ENCODE assay signal across 16 cellular contexts in the genomic region with DNA sequence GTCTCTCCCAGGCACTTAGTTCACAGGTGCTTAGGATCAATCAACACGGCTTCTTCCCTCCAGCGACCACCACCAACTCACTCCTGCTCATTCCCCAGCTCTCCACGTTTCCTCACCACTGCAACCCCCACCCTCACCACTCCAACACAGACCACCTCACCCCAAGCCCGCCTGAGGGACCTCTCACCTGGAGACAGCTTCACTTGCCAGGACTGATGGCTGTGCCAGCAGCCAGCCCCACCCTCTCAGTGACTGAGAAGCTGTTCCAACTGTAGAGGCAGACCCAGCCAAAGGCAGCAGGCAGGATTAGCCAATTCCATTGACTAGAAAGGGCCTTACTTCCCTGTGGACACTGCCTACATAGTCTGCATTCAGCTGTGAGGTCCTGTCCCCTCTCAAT. TPM values are rescaled to one million over a fixed set of nuclear protein-coding genes. Genes with fewer than 3 reads are reported as not detected.
DNase-seq lines count a peak whose midpoint lies in the region; ATAC-seq and TF ChIP-seq lines count a peak whose summit lies in the region.
"Had no signal": no experiment of that assay in that cellular context is flagged by ENCODE, and none has a peak within 500 bp of the region (broad histone marks: within the 10 kb centered on the region; RNA-seq: fewer than 3 reads in every experiment).

No MANE protein-coding gene starts in this region.

- no peak for TF ChIP-seq POLR2A in transverse colon (IDR thresholded peaks at IDR 0.05)

- CTCF ChIA-PET in activated naive CD4-positive, alpha-beta T cell treated with anti-CD3 and anti-CD28 coated beads, Interleukin-2, amount 10 ng/mL, durations not matched to agents 7 days and 5 days (lab: Charles Lee): no interaction called here
- CTCF ChIA-PET in activated B cell treated with CpG ODN at 0.5 μM for 24 hours (lab: Charles Lee): no interaction called here

- POLR2A ChIA-PET in activated B cell treated with CpG ODN at 0.5 μM for 24 hours (lab: Charles Lee): no interaction called here

- peaks cover 83% of the 10 kb centered on the region for H3K4me1 Mint-ChIP-seq in activated naive CD4-positive, alpha-beta T cell treated with anti-CD3 and anti-CD28 coated beads, Interleukin-2, amount 10 ng/mL, durations not matched to agents 7 days and 5 days
- H3K4me1 Mint-ChIP-seq in activated B cell treated with CpG ODN at 0.5 μM for 24 hours: peaks cover 72% of the 10 kb centered on the region
- peaks cover 68% of the 10 kb centered on the region for H3K4me1 Mint-ChIP-seq in activated T-cell treated with anti-CD3 and anti-CD28 coated beads, Interleukin-2, amount 50 U/mL, for 72 hours (ENCODE audit: low read depth)

- H3K4me3 ChIP-seq in transverse colon: no peak overlapping the region
- H3K4me3 ChIP-seq: lung, right lobe of liver had no signal

- H3K27ac Mint-ChIP-seq in activated naive CD4-positive, alpha-beta T cell treated with anti-CD3 and anti-CD28 coated beads, Interleukin-2, amount 10 ng/mL, durations not matched to agents 7 days and 5 days: no peak overlapping the region
- H3K27ac Mint-ChIP-seq in activated B cell treated with CpG ODN at 0.5 μM for 24 hours: peak overlapping the region; percentile 67
- no peak overlapping the region for H3K27ac Mint-ChIP-seq in activated T-cell treated with anti-CD3 and anti-CD28 coated beads, Interleukin-2, amount 50 U/mL, for 72 hours

- peak overlapping the region; percentile 4 to 51 (median 31) for H3K27ac ChIP-seq in transverse colon
- H3K27ac ChIP-seq: right lobe of liver had no signal

- peaks cover 18 to 75% (median 55%) of the 10 kb centered on the region in 4 donors for H3K4me1 ChIP-seq in transverse colon

- peaks cover 72% of the 10 kb centered on the region for H3K36me3 Mint-ChIP-seq in activated naive CD4-positive, alpha-beta T cell treated with anti-CD3 and anti-CD28 coated beads, Interleukin-2, amount 10 ng/mL, durations not matched to agents 7 days and 5 days
- H3K36me3 Mint-ChIP-seq in activated B cell treated with CpG ODN at 0.5 μM for 24 hours (ENCODE audit: low read depth): peaks cover 63% of the 10 kb centered on the region
- peaks cover 13 to 39% of the 10 kb centered on the region in 2 donors for H3K36me3 Mint-ChIP-seq in activated T-cell treated with anti-CD3 and anti-CD28 coated beads, Interleukin-2, amount 50 U/mL, for 72 hours (ENCODE audit: insufficient read depth in 2 of 2)

- H3K9me3 Mint-ChIP-seq in activated naive CD4-positive, alpha-beta T cell treated with anti-CD3 and anti-CD28 coated beads, Interleukin-2, amount 10 ng/mL, durations not matched to agents 7 days and 5 days: no peaks in the 10 kb centered on the region
- H3K9me3 Mint-ChIP-seq in activated B cell treated with CpG ODN at 0.5 μM for 24 hours: no peaks in the 10 kb centered on the region
- no peaks in the 10 kb centered on the region for H3K9me3 Mint-ChIP-seq in activated T-cell treated with anti-CD3 and anti-CD28 coated beads, Interleukin-2, amount 50 U/mL, for 72 hours

- H3K27me3 ChIP-seq in transverse colon: no peaks in the 10 kb centered on the region
- H3K27me3 ChIP-seq: BE2C, foreskin keratinocyte, right lobe of liver had no signal

- H3K4me3 Mint-ChIP-seq in activated naive CD4-positive, alpha-beta T cell treated with anti-CD3 and anti-CD28 coated beads, Interleukin-2, amount 10 ng/mL, durations not matched to agents 7 days and 5 days: peak overlapping the region; percentile 8
- H3K4me3 Mint-ChIP-seq in activated B cell treated with CpG ODN at 0.5 μM for 24 hours: no peak overlapping the region
- no peak overlapping the region for H3K4me3 Mint-ChIP-seq in activated T-cell treated with anti-CD3 and anti-CD28 coated beads, Interleukin-2, amount 50 U/mL, for 72 hours

- intact Hi-C loops in activated B cell treated with CpG ODN at 0.5 μM for 24 hours (cut with micrococcal nuclease): no loop called here
- intact Hi-C loops in left colon (cut with DNase I, micrococcal nuclease): no loop called here
- intact Hi-C loops in transverse colon (cut with DNase I; ENCODE audit: low total_unique reads): no loop called here

- no peak for TF ChIP-seq EP300 in transverse colon (IDR thresholded peaks at IDR 0.05; ENCODE audit: low read depth)

- H3K27me3 Mint-ChIP-seq in activated naive CD4-positive, alpha-beta T cell treated with anti-CD3 and anti-CD28 coated beads, Interleukin-2, amount 10 ng/mL, durations not matched to agents 7 days and 5 days: no peaks in the 10 kb centered on the region
- H3K27me3 Mint-ChIP-seq in activated B cell treated with CpG ODN at 0.5 μM for 24 hours: no peaks in the 10 kb centered on the region
- no peaks in the 10 kb centered on the region for H3K27me3 Mint-ChIP-seq in activated T-cell treated with anti-CD3 and anti-CD28 coated beads, Interleukin-2, amount 50 U/mL, for 72 hours (ENCODE audit: low read depth)

- no peaks in the 10 kb centered on the region for H3K9me3 ChIP-seq in transverse colon
- H3K9me3 ChIP-seq: BE2C, right lobe of liver had no signal

- in situ Hi-C loops in transverse colon (cut with MboI; ENCODE audit: low pct_ligation_motif_present in 1 of 4, low pct_unique_long_range_greater_than_20kb in 1 of 4, low sequenced_read_pairs in 3 of 4): no loop called here

- DNase-seq in activated naive CD4-positive, alpha-beta T cell treated with anti-CD3 and anti-CD28 coated beads, Interleukin-2, amount 10 ng/mL, durations not matched to agents 7 days and 5 days: peak; percentile 18
- DNase-seq in activated naive CD4-positive, alpha-beta T cell treated with Interleukin-2 at 50 U/mL for 16 hours: no peak
- DNase-seq in activated B cell treated with CpG ODN at 0.5 μM for 24 hours: no peak
- no peak for DNase-seq in left colon
- DNase-seq in transverse colon: peak; percentile 38
- DNase-seq in activated T-cell treated with anti-CD3 and anti-CD28 coated beads, Interleukin-2, amount 50 U/mL, for 72 hours: no peak
- no peak for DNase-seq in occipital lobe (lab: John Stamatoyannopoulos, UW)
- DNase-seq: activated CD8-positive, alpha-beta memory T cell treated with anti-CD3 and anti-CD28 coated beads for 24 hours; BE2C; central memory CD4-positive, alpha-beta T cell; foreskin keratinocyte had no signal

- TF ChIP-seq CTCF in activated B cell treated with CpG ODN at 0.5 μM for 24 hours (IDR thresholded peaks at IDR 0.05) (no peak), transverse colon (IDR thresholded peaks at IDR 0.05) (no peak)

- ATAC-seq in activated B cell treated with CpG ODN at 0.5 μM for 24 hours (ENCODE audit: low read depth) (no peak), left colon (peak; percentile 45), HG03439 (IDR thresholded peaks at IDR 0.05; ENCODE audit: unreplicated experiment) (no peak)
- ATAC-seq in activated T-cell treated with anti-CD3 and anti-CD28 coated beads, Interleukin-2, amount 50 U/mL, for 72 hours (replicated peaks in 1 of 2): no peak
- ATAC-seq: HepG2, right lobe of liver had no signal

- peaks cover 0 to 22% (median 16%) of the 10 kb centered on the region in 4 donors for H3K36me3 ChIP-seq in transverse colon

- 65% methylated on average over 4 of the region's 4 CpGs; no CpG with 5 or more reads in 1 of the 2 donors for WGBS in transverse colon (ENCODE audit: low coverage in 1 of 2), 2 donors

RNA-seq across cellular contexts. Expression of gene TAGLN2, which starts 7.8 kb away (rescaled TPM):
- 327 and 364 TPM in 2 replicates for total RNA-seq in activated B cell treated with CpG ODN at 0.5 μM for 24 hours
- total RNA-seq in left colon: 100 to 1,000 TPM; 268 to 291 TPM
- 100 to 1,000 TPM in 3 of 4 donors, 10 to 100 TPM in 1; 65.1 to 235 (median 168) TPM for total RNA-seq in transverse colon
- total RNA-seq in activated T-cell treated with anti-CD3 and anti-CD28 coated beads, Interleukin-2, amount 50 U/mL, for 72 hours: 100 to 1,000 TPM; 378 to 431 TPM
- 28.1 TPM for total RNA-seq in occipital lobe

RNA-seq across cellular contexts. Expression of gene CFAP45, which starts 17.6 kb away (rescaled TPM):
- total RNA-seq in activated B cell treated with CpG ODN at 0.5 μM for 24 hours (1.2 and 1.8 TPM in 2 replicates), left colon (under 1 TPM; 0.31 to 0.34 TPM), transverse colon (under 1 TPM in 1 of 4 donors, not detected in 3; 0.32 TPM), occipital lobe (0.47 TPM)
- total RNA-seq in activated T-cell treated with anti-CD3 and anti-CD28 coated beads, Interleukin-2, amount 50 U/mL, for 72 hours: 1 to 10 TPM; 2.0 to 2.8 TPM
- total RNA-seq: HepG2, right lobe of liver had no signal

RNA-seq across cellular contexts. Expression of gene IGSF9, which starts 27.9 kb away (rescaled TPM):
- not detected in 2 replicates for total RNA-seq in activated B cell treated with CpG ODN at 0.5 μM for 24 hours
- 10 to 100 TPM; 31.5 to 46.3 TPM for total RNA-seq in left colon
- total RNA-seq in transverse colon: 100 to 1,000 TPM in 1 of 4 donors, 10 to 100 TPM in 3; 40.7 to 137 (median 81.3) TPM
- under 1 TPM; 0.12 TPM for total RNA-seq in activated T-cell treated with anti-CD3 and anti-CD28 coated beads, Interleukin-2, amount 50 U/mL, for 72 hours
- total RNA-seq in occipital lobe: 5.9 TPM
- total RNA-seq: HepG2, SK-MEL-5 had no signal

RNA-seq across cellular contexts. Expression of gene SLAMF9, which starts 36.5 kb away (rescaled TPM):
- total RNA-seq in activated B cell treated with CpG ODN at 0.5 μM for 24 hours (not detected in 2 replicates), left colon (not detected), transverse colon (under 1 TPM in 1 of 4 donors, not detected in 3; 0.64 TPM), occipital lobe (not detected)
- total RNA-seq in activated T-cell treated with anti-CD3 and anti-CD28 coated beads, Interleukin-2, amount 50 U/mL, for 72 hours: not detected
- total RNA-seq: HepG2 had no signal

RNA-seq across cellular contexts. Expression of gene VSIG8, which starts 55.1 kb away (rescaled TPM):
- not detected in 2 replicates for total RNA-seq in activated B cell treated with CpG ODN at 0.5 μM for 24 hours
- not detected for total RNA-seq in left colon
- not detected for total RNA-seq in transverse colon
- total RNA-seq in activated T-cell treated with anti-CD3 and anti-CD28 coated beads, Interleukin-2, amount 50 U/mL, for 72 hours: not detected
- not detected for total RNA-seq in occipital lobe
- total RNA-seq: HepG2, right lobe of liver, SK-MEL-5 had no signal

Comparison
In these comparisons a context has a peak if more than half of its experiments do, and no peak if none do; other contexts are left out.
1. DNase-seq: peak in activated naive CD4-positive, alpha-beta T cell treated with anti-CD3 and anti-CD28 coated beads, Interleukin-2, amount 10 ng/mL, durations not matched to agents 7 days and 5 days (single experiment) and transverse colon (single experiment); none in activated naive CD4-positive, alpha-beta T cell treated with Interleukin-2 at 50 U/mL for 16 hours (single experiment), activated B cell treated with CpG ODN at 0.5 μM for 24 hours (single experiment), left colon (0 of 2), activated T-cell treated with anti-CD3 and anti-CD28 coated beads, Interleukin-2, amount 50 U/mL, for 72 hours (0 of 2) and occipital lobe (single experiment).